In genomic region chr3:12661926-12662592, GRCh38 we compare ENCODE assay signal across 8 cellular contexts. TPM values are rescaled to one million over a fixed set of nuclear protein-coding genes. Genes with fewer than 3 reads are reported as not detected.
DNase-seq lines count a peak whose midpoint lies in the region; ATAC-seq and TF ChIP-seq lines count a peak whose summit lies in the region.

No MANE protein-coding gene starts in this region.

- no peak for DNase-seq in left ventricle myocardium inferior
- no peak for DNase-seq in Right ventricle myocardium inferior (ENCODE audit: missing footprints)
- no peak for DNase-seq in breast epithelium (ENCODE audit: low spot score in 2 of 2)
- DNase-seq in vagina (ENCODE audit: extremely low spot score in 2 of 2): no peak
- no peak for DNase-seq in NCI-H2107 (lab: John Stamatoyannopoulos, UW)

- H3K4me1 ChIP-seq in left ventricle myocardium inferior: peaks cover 75% of the 10 kb centered on the region
- peaks cover 0 to 13% of the 10 kb centered on the region in 2 donors for H3K4me1 ChIP-seq in breast epithelium
- H3K4me1 ChIP-seq in mononuclear cell (ENCODE audit: insufficient read depth, low read length): peaks cover 46% of the 10 kb centered on the region
- H3K4me1 ChIP-seq in vagina: peaks cover 53% of the 10 kb centered on the region

- H3K9me3 ChIP-seq in left ventricle myocardium inferior (replicated peaks): no peaks in the 10 kb centered on the region
- no peaks in the 10 kb centered on the region for H3K9me3 ChIP-seq in breast epithelium
- H3K9me3 ChIP-seq in mononuclear cell (ENCODE audit: low read depth, low read length): no peaks in the 10 kb centered on the region
- no peaks in the 10 kb centered on the region for H3K9me3 ChIP-seq in vagina

- TF ChIP-seq POLR2A in breast epithelium (IDR thresholded peaks at IDR 0.05) (no peak), vagina (IDR thresholded peaks at IDR 0.05) (no peak)

- intact Hi-C loops in left ventricle myocardium inferior (cut with micrococcal nuclease) (no loop called here), Right ventricle myocardium inferior (cut with DNase I) (loop anchor here (5.0 to 10.0 kb wide), 4 partner anchors 35 to 507 kb away; partner anchors contain the start of gene TIMP4), breast epithelium (cut with DNase I; ENCODE audit: low total_unique reads) (no loop called here), vagina (cut with DNase I) (no loop called here)

- H3K36me3 ChIP-seq in left ventricle myocardium inferior (no peaks in the 10 kb centered on the region), breast epithelium (no peaks in the 10 kb centered on the region), vagina (no peaks in the 10 kb centered on the region)

- H3K4me3 ChIP-seq in left ventricle myocardium inferior: peak overlapping the region; percentile 85
- H3K4me3 ChIP-seq in breast epithelium: peak overlapping the region; percentile 91 to 97 (median 97)
- H3K4me3 ChIP-seq in mononuclear cell (ENCODE audit: low read length): peak overlapping the region; percentile 82
- peak overlapping the region; percentile 79 to 99 for H3K4me3 ChIP-seq in vagina

- no peak for TF ChIP-seq CTCF in left ventricle myocardium inferior (IDR thresholded peaks at IDR 0.05; ENCODE audit: borderline replicate concordance)
- TF ChIP-seq CTCF in breast epithelium (IDR thresholded peaks at IDR 0.05): no peak
- TF ChIP-seq CTCF in vagina (IDR thresholded peaks at IDR 0.05): no peak

- H3K27ac ChIP-seq in left ventricle myocardium inferior (replicated peaks): peak overlapping the region; percentile 98
- H3K27ac ChIP-seq in breast epithelium: peak overlapping the region; percentile 100
- peak overlapping the region; percentile 100 for H3K27ac ChIP-seq in vagina

- H3K27me3 ChIP-seq in left ventricle myocardium inferior (ENCODE audit: low read depth): no peaks in the 10 kb centered on the region
- no peaks in the 10 kb centered on the region for H3K27me3 ChIP-seq in breast epithelium
- H3K27me3 ChIP-seq in mononuclear cell (ENCODE audit: insufficient read depth, low read length): no peaks in the 10 kb centered on the region
- no peaks in the 10 kb centered on the region for H3K27me3 ChIP-seq in vagina

- ATAC-seq in Right ventricle myocardium inferior: no peak
- no peak for ATAC-seq in HG03095 (IDR thresholded peaks at IDR 0.05; ENCODE audit: unreplicated experiment)
- no peak for ATAC-seq in HG03025 (IDR thresholded peaks at IDR 0.05; ENCODE audit: low FRiP score, unreplicated experiment)

RNA-seq across cellular contexts. Expression of gene RAF1, which starts 1.9 kb away (rescaled TPM):
- total RNA-seq in left ventricle myocardium inferior: 137 TPM
- total RNA-seq in Right ventricle myocardium inferior: 144 TPM
- 100 to 1,000 TPM in 2 of 3 donors, 10 to 100 TPM in 1; 87.4 to 118 (median 110) TPM for total RNA-seq in breast epithelium
- total RNA-seq in mononuclear cell: 176 TPM
- 89.6 TPM for total RNA-seq in vagina
